ENCODE assay signal across 14 cellular contexts in the genomic region with DNA sequence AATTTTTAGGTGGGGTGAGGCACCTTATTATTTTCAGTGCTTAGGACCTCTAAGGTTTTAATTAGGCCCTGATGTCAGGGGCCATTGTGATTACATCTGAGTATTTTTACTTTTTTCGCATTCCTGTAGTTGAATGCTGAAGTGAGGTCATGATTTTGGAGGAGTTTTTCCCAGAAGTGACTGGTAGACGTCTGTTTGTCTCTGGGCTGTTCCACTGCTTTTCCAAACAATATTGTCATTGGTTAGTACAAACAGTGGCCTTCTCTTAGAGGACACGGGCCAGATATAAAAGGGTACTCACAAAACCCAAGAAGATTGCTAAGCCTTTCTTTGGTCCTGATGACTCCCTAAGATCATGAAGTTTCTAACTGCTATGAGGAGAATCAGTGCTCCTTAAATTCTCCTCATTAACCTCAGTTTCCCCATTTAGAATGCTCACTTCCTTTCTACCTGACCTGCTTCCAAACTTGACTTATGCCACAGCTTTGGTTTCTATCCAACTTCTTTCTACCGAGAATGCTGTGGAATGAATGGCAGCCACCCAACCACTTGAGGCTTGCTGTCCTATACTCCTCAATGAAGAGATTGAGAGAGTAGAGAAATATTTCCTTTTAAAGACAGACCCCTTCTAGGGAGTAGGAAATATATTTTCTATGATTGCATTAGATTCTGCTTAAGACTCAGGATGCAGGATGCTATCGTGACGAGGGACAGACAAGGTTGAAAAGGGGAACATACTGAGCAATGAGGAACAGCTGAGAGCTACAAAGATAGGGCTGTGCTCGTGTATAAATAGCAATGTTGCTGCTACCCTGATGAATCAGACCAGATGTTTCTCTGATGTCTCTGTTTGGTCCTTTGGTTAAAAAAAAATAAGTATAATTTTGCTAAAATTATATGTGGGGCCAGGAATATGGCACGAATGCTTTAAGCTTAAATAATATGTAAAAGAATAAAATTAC. TPM values are rescaled to one million over a fixed set of nuclear protein-coding genes. Genes with fewer than 3 reads are reported as not detected.
DNase-seq lines count a peak whose midpoint lies in the region; ATAC-seq, FAIRE-seq and TF ChIP-seq lines count a peak whose summit lies in the region.
"Had no signal": no experiment of that assay in that cellular context is flagged by ENCODE, and none has a peak within 500 bp of the region (broad histone marks: within the 10 kb centered on the region; RNA-seq: fewer than 3 reads in every experiment).

No MANE protein-coding gene starts in this region.

- H3K9ac ChIP-seq in astrocyte (ENCODE audit: low read length) (no peak overlapping the region), smooth muscle cell (ENCODE audit: low read depth) (no peak overlapping the region), colonic mucosa (ENCODE audit: low read depth in 2 of 2, low read length in 2 of 2) (no peak overlapping the region)

- H3K4me3 Mint-ChIP-seq in astrocyte (ENCODE audit: unreplicated experiment): no peak overlapping the region
- H3K4me3 Mint-ChIP-seq: activated CD4-positive, alpha-beta memory T cell treated with anti-CD3 and anti-CD28 coated beads for 36 hours; activated naive CD4-positive, alpha-beta T cell treated with anti-CD3 and anti-CD28 coated beads, Interleukin-2, amount 50 U/mL, for 24 hours; endodermal cell; IgD-negative memory B cell; stimulated activated effector memory CD8-positive, alpha-beta T cell treated with anti-CD3 and anti-CD28 coated beads, Interleukin-12 subunit alpha, Interleukin-12 subunit beta, amount 100 ng/mL, for 72 hours had no signal

- TF ChIP-seq CTCF in astrocyte (IDR thresholded peaks at IDR 0.05; ENCODE audit: insufficient read depth, low read depth, low read length) (no peak), smooth muscle cell (IDR thresholded peaks at IDR 0.05; ENCODE audit: borderline replicate concordance, insufficient read depth, poor library complexity, severe bottlenecking) (no peak), WERI-Rb-1 (IDR thresholded peaks at IDR 0.05; ENCODE audit: low read depth, low read length) (no peak), colonic mucosa (IDR thresholded peaks at IDR 0.05) (no peak)

- no peaks in the 10 kb centered on the region for H4K20me1 ChIP-seq in astrocyte (ENCODE audit: insufficient read depth, low read length)
- no peaks in the 10 kb centered on the region for H4K20me1 ChIP-seq in smooth muscle cell (ENCODE audit: low read depth)

- H3K27ac Mint-ChIP-seq in astrocyte (ENCODE audit: unreplicated experiment): peak overlapping the region; percentile 26
- H3K27ac Mint-ChIP-seq: activated CD4-positive, alpha-beta memory T cell treated with anti-CD3 and anti-CD28 coated beads for 36 hours; activated naive CD4-positive, alpha-beta T cell treated with anti-CD3 and anti-CD28 coated beads, Interleukin-2, amount 50 U/mL, for 24 hours; endodermal cell; IgD-negative memory B cell; stimulated activated effector memory CD8-positive, alpha-beta T cell treated with anti-CD3 and anti-CD28 coated beads, Interleukin-12 subunit alpha, Interleukin-12 subunit beta, amount 100 ng/mL, for 72 hours had no signal

- no peaks in the 10 kb centered on the region for H3K27me3 Mint-ChIP-seq in astrocyte (ENCODE audit: low read depth, unreplicated experiment)

- H3K4me2 ChIP-seq in astrocyte (ENCODE audit: low read length) (peak overlapping the region; percentile 51), smooth muscle cell (no peak overlapping the region)

- intact Hi-C loops in colonic mucosa (cut with DNase I): no loop called here

- H3K79me2 ChIP-seq in astrocyte (ENCODE audit: insufficient read depth, low read length) (no peaks in the 10 kb centered on the region), smooth muscle cell (ENCODE audit: low read depth) (no peaks in the 10 kb centered on the region)

- 75% methylated on average over 8 of the region's 8 CpGs for WGBS in smooth muscle cell (ENCODE audit: low lambda C conversion rate)

- H3K4me3 ChIP-seq in astrocyte (ENCODE audit: insufficient read depth, low read depth, low read length) (no peak overlapping the region), smooth muscle cell (no peak overlapping the region), WERI-Rb-1 (ENCODE audit: low read depth, low read length) (no peak overlapping the region), colonic mucosa (no peak overlapping the region)

- H2AFZ ChIP-seq in astrocyte (ENCODE audit: low read depth, low read length): no peak overlapping the region
- no peak overlapping the region for H2AFZ ChIP-seq in smooth muscle cell (ENCODE audit: low read depth)

- H3K4me1 ChIP-seq in astrocyte (ENCODE audit: insufficient read depth, low read length) (peaks cover 6% of the 10 kb centered on the region), smooth muscle cell (ENCODE audit: low read depth) (no peaks in the 10 kb centered on the region), colonic mucosa (no peaks in the 10 kb centered on the region)

- ATAC-seq in GM21381 (IDR thresholded peaks at IDR 0.05; ENCODE audit: unreplicated experiment): no peak
- ATAC-seq: stimulated activated effector memory CD8-positive, alpha-beta T cell treated with anti-CD3 and anti-CD28 coated beads, Interleukin-12 subunit alpha, Interleukin-12 subunit beta, amount 100 ng/mL, for 72 hours had no signal

- H3K27ac ChIP-seq in astrocyte (ENCODE audit: low read depth, low read length): no peak overlapping the region
- no peak overlapping the region for H3K27ac ChIP-seq in smooth muscle cell (ENCODE audit: low read depth)
- H3K27ac ChIP-seq in WERI-Rb-1: no peak overlapping the region
- no peak overlapping the region for H3K27ac ChIP-seq in colonic mucosa

- no peaks in the 10 kb centered on the region for H3F3A ChIP-seq in smooth muscle cell (ENCODE audit: low read depth)

- H3K9me3 ChIP-seq in astrocyte (ENCODE audit: insufficient read depth, low read depth, low read length): no peaks in the 10 kb centered on the region
- H3K9me3 ChIP-seq in smooth muscle cell (replicated peaks; ENCODE audit: low read depth): no peaks in the 10 kb centered on the region
- H3K9me3 ChIP-seq in WERI-Rb-1 (ENCODE audit: severe bottlenecking): no peaks in the 10 kb centered on the region
- no peaks in the 10 kb centered on the region for H3K9me3 ChIP-seq in colonic mucosa

- H3K36me3 ChIP-seq in astrocyte (ENCODE audit: insufficient read depth, low read length): no peaks in the 10 kb centered on the region
- H3K36me3 ChIP-seq in smooth muscle cell (ENCODE audit: low read depth): no peaks in the 10 kb centered on the region
- no peaks in the 10 kb centered on the region for H3K36me3 ChIP-seq in WERI-Rb-1
- H3K36me3 ChIP-seq in colonic mucosa: no peaks in the 10 kb centered on the region

- H3K36me3 Mint-ChIP-seq in astrocyte (ENCODE audit: low read depth, unreplicated experiment): peaks cover 4% of the 10 kb centered on the region
- H3K36me3 Mint-ChIP-seq: activated CD4-positive, alpha-beta memory T cell treated with anti-CD3 and anti-CD28 coated beads for 36 hours; IgD-negative memory B cell; stimulated activated effector memory CD8-positive, alpha-beta T cell treated with anti-CD3 and anti-CD28 coated beads, Interleukin-12 subunit alpha, Interleukin-12 subunit beta, amount 100 ng/mL, for 72 hours had no signal

- H3K27me3 ChIP-seq in astrocyte (ENCODE audit: insufficient read depth, low read length): no peaks in the 10 kb centered on the region
- H3K27me3 ChIP-seq in smooth muscle cell (ENCODE audit: low read depth): no peaks in the 10 kb centered on the region
- no peaks in the 10 kb centered on the region for H3K27me3 ChIP-seq in WERI-Rb-1 (ENCODE audit: insufficient read depth, low read depth, severe bottlenecking)
- no peaks in the 10 kb centered on the region for H3K27me3 ChIP-seq in colonic mucosa

- FAIRE-seq in astrocyte (lab: Jason Lieb, UNC): no peak

- H3K9me3 Mint-ChIP-seq in astrocyte (ENCODE audit: unreplicated experiment): no peaks in the 10 kb centered on the region
- H3K9me3 Mint-ChIP-seq: activated CD4-positive, alpha-beta memory T cell treated with anti-CD3 and anti-CD28 coated beads for 36 hours; endodermal cell had no signal

- H3K4me1 Mint-ChIP-seq in astrocyte (ENCODE audit: low read depth, unreplicated experiment): peaks cover 11% of the 10 kb centered on the region
- H3K4me1 Mint-ChIP-seq: activated naive CD4-positive, alpha-beta T cell treated with anti-CD3 and anti-CD28 coated beads, Interleukin-2, amount 50 U/mL, for 24 hours; stimulated activated effector memory CD8-positive, alpha-beta T cell treated with anti-CD3 and anti-CD28 coated beads, Interleukin-12 subunit alpha, Interleukin-12 subunit beta, amount 100 ng/mL, for 72 hours had no signal

- peak; percentile 78 for DNase-seq in AG20443 (ENCODE audit: low spot score)
- DNase-seq in LHCN-M2 (ENCODE audit: low read depth): peak; percentile 94
- peak; percentile 43 for DNase-seq in astrocyte (ENCODE audit: low read depth)
- DNase-seq in inferior parietal cortex (ENCODE audit: extremely low spot score): peak; percentile 58
- DNase-seq in smooth muscle cell (lab: John Stamatoyannopoulos, UW; ENCODE audit: unreplicated experiment): no peak
- DNase-seq in WERI-Rb-1: no peak
- DNase-seq in colonic mucosa: no peak
- DNase-seq: activated CD4-positive, alpha-beta memory T cell treated with anti-CD3 and anti-CD28 coated beads for 36 hours; DMS79 treated with DMSO at 0.1 percent for 48 hours; endodermal cell had no signal

RNA-seq across cellular contexts. Expression of a gene that starts 7.3 kb away (rescaled TPM):
- total RNA-seq in LHCN-M2 (2014; rRNA removed) (24.7 and 33.0 TPM in 2 replicates), astrocyte (44.2 and 45.3 TPM in 2 replicates), smooth muscle cell (17.6 and 18.6 TPM in 2 replicates), colonic mucosa (10 to 100 TPM in 1 of 2 donors, 1 to 10 TPM in 1; 9.7 to 11.8 TPM)
- polyA plus RNA-seq in LHCN-M2 (2012): 13.7 TPM
- 4.3 and 8.3 TPM in 2 replicates for polyA plus RNA-seq in smooth muscle cell
- total RNA-seq: activated CD4-positive, alpha-beta memory T cell treated with anti-CD3 and anti-CD28 coated beads for 36 hours had no signal

Comparison
In these comparisons a context has a peak if more than half of its experiments do, and no peak if none do; other contexts are left out.
1. DNase-seq: peak in AG20443 (single experiment), LHCN-M2 (single experiment), astrocyte (single experiment) and inferior parietal cortex (single experiment); none in smooth muscle cell (single experiment), WERI-Rb-1 (single experiment) and colonic mucosa (single experiment).